ENCODE assay signal across 10 cellular contexts in genomic region chr5:96648023-96648422, GRCh38. TPM values are rescaled to one million over a fixed set of nuclear protein-coding genes. Genes with fewer than 3 reads are reported as not detected.
DNase-seq lines count a peak whose midpoint lies in the region; ATAC-seq and TF ChIP-seq lines count a peak whose summit lies in the region.
"Had no signal": no experiment of that assay in that cellular context is flagged by ENCODE, and none has a peak within 500 bp of the region (broad histone marks: within the 10 kb centered on the region; RNA-seq: fewer than 3 reads in every experiment).

No MANE protein-coding gene starts in this region.

- H3K4me3 ChIP-seq in WERI-Rb-1 (ENCODE audit: low read depth, low read length) = no peak overlapping the region

- DNase-seq in left colon (no peak), activated gamma-delta T cell (lab: John Stamatoyannopoulos, UW) (no peak), WERI-Rb-1 (no peak), T1000 (lab: John Stamatoyannopoulos, UW) (no peak), iPS-NIHi7 (ENCODE audit: extremely low spot score) (no peak)
- DNase-seq: cerebellar nuclear complex had no signal

- TF ChIP-seq CTCF in WERI-Rb-1 (IDR thresholded peaks at IDR 0.05; ENCODE audit: low read depth, low read length) = no peak

- no peaks in the 10 kb centered on the region for H3K9me3 ChIP-seq in WERI-Rb-1 (ENCODE audit: severe bottlenecking)

- H3K36me3 ChIP-seq in WERI-Rb-1 = no peaks in the 10 kb centered on the region

- intact Hi-C loops in left colon (cut with DNase I, micrococcal nuclease) = no loop called here

- ATAC-seq in GM18517 (IDR thresholded peaks at IDR 0.05; ENCODE audit: unreplicated experiment) (peak; percentile 90), GM21529 (IDR thresholded peaks at IDR 0.05; ENCODE audit: unreplicated experiment) (peak; percentile 83), HG03378 (IDR thresholded peaks at IDR 0.05; ENCODE audit: unreplicated experiment) (peak; percentile 82), left colon (peak; percentile 42)

- no peaks in the 10 kb centered on the region for H3K27me3 ChIP-seq in WERI-Rb-1 (ENCODE audit: insufficient read depth, low read depth, severe bottlenecking)

- H3K27ac ChIP-seq in WERI-Rb-1 = no peak overlapping the region
- H3K27ac ChIP-seq: C4-2B had no signal

RNA-seq across cellular contexts. Expression of gene CAST, which starts 14.2 kb away (rescaled TPM):
- 100 to 1,000 TPM; 399 TPM for total RNA-seq in left colon
